Comparison of ENCODE assay signal across 12 cellular contexts in genomic region chr19:34469026-34469425, GRCh38. TPM values are rescaled to one million over a fixed set of nuclear protein-coding genes. Genes with fewer than 3 reads are reported as not detected.
DNase-seq lines count a peak whose midpoint lies in the region; ATAC-seq, FAIRE-seq and TF ChIP-seq lines count a peak whose summit lies in the region.
"Not testable (repeated sequence)": the region's sequence is repeated elsewhere in the genome, so short reads cannot be mapped to it uniquely, and the experiment has no call there.
"Had no signal": no experiment of that assay in that cellular context is flagged by ENCODE, and none has a peak within 500 bp of the region (broad histone marks: within the 10 kb centered on the region; RNA-seq: fewer than 3 reads in every experiment).

No MANE protein-coding gene starts in this region.

- CTCF ChIA-PET in A549 (lab: Yijun Ruan, JAX) (interaction anchor here (1.2 kb wide), 1 partner anchor 38 kb away, joined by 3 read pairs; no protein-coding TSS in a partner anchor), HEK293 (lab: Yijun Ruan, JAX) (interaction anchor here (0.6 to 1.5 kb wide), 3 partner anchors 9 to 79 kb away, joined by 3 to 4 read pairs (median 3); no protein-coding TSS in a partner anchor), HepG2 (lab: Yijun Ruan, JAX; ENCODE audit: low intra/inter-chr PET ratio, low total read pairs) (interaction anchor here (1.4 kb wide), 1 partner anchor 32 kb away, joined by 4 read pairs; no protein-coding TSS in a partner anchor)
- CTCF ChIA-PET in MCF 10A (lab: Yijun Ruan, JAX); endothelial cell of umbilical vein (lab: Charles Lee): not testable (repeated sequence)

- BruUV-seq in MCF 10A (replicated peaks; lab: Mats Ljungman, UMichigan); endothelial cell of umbilical vein (replicated peaks; lab: Mats Ljungman, UMichigan); HepG2 (replicated peaks; lab: Mats Ljungman, UMichigan): not testable (repeated sequence)

- not testable (repeated sequence) for ATAC-seq in A549; activated T-helper 17 cell treated with anti-CD3 and anti-CD28 coated beads, Interleukin-2, amount 50 U/mL, for 72 hours (replicated peaks); HepG2

- H3K9me3 Mint-ChIP-seq in activated T-helper 17 cell treated with anti-CD3 and anti-CD28 coated beads, Interleukin-2, amount 50 U/mL, for 72 hours; astrocyte (ENCODE audit: unreplicated experiment); MCF 10A (ENCODE audit: unreplicated experiment): not testable (repeated sequence)

- not testable (repeated sequence) for TF ChIP-seq EP300 in A549 (IDR thresholded peaks at IDR 0.05); HepG2 (IDR thresholded peaks at IDR 0.05; ENCODE audit: low read depth in 2 of 2, low read length in 2 of 2); HepG2 (CRISPR knock-in tag; IDR thresholded peaks at IDR 0.05; ENCODE audit: borderline replicate concordance)

- not testable (repeated sequence) for TF ChIP-seq POLR2A in A549 (IDR thresholded peaks at IDR 0.05; ENCODE audit: low read length); endothelial cell of umbilical vein (IDR thresholded peaks at IDR 0.05; ENCODE audit: low read depth, low read length); HepG2 (IDR thresholded peaks at IDR 0.05; ENCODE audit: insufficient read depth in 1 of 2, low read depth in 2 of 2, low read length in 2 of 2)

- H3K27ac Mint-ChIP-seq in activated T-helper 17 cell treated with anti-CD3 and anti-CD28 coated beads, Interleukin-2, amount 50 U/mL, for 72 hours: peak overlapping the region; percentile 53
- H3K27ac Mint-ChIP-seq in astrocyte (ENCODE audit: unreplicated experiment): not testable (repeated sequence)
- H3K27ac Mint-ChIP-seq in MCF 10A (ENCODE audit: low read depth, unreplicated experiment): peak overlapping the region; percentile 49

- H3K79me2 ChIP-seq in astrocyte (ENCODE audit: insufficient read depth, low read length); endothelial cell of umbilical vein (ENCODE audit: control insufficient read depth, insufficient read depth, low read length); HepG2 (ENCODE audit: insufficient read depth, low read length): not testable (repeated sequence)

- not testable (repeated sequence) for H3K9me3 ChIP-seq in A549; HEK293 (ENCODE audit: control insufficient read depth, insufficient read depth, low read depth, low read length); astrocyte (ENCODE audit: insufficient read depth, low read depth, low read length); endothelial cell of umbilical vein (replicated peaks; ENCODE audit: control insufficient read depth, insufficient read depth, low read length); left ventricle myocardium inferior (replicated peaks); HepG2 (ENCODE audit: low read length)

- not testable (repeated sequence) for H3K27me3 Mint-ChIP-seq in activated T-helper 17 cell treated with anti-CD3 and anti-CD28 coated beads, Interleukin-2, amount 50 U/mL, for 72 hours; astrocyte (ENCODE audit: low read depth, unreplicated experiment); MCF 10A (ENCODE audit: insufficient read depth, unreplicated experiment)

- DNase-seq in A549 (ENCODE audit: low read depth in 1 of 2, low spot score in 1 of 2); astrocyte (ENCODE audit: low read depth); MCF 10A (ENCODE audit: unreplicated experiment); endothelial cell of umbilical vein (ENCODE audit: low read depth, low spot score); left ventricle myocardium inferior; HepG2 (ENCODE audit: low spot score): not testable (repeated sequence)

- not testable (repeated sequence) for H2AFZ ChIP-seq in astrocyte (ENCODE audit: low read depth, low read length); endothelial cell of umbilical vein (ENCODE audit: low read depth, low read length); HepG2 (ENCODE audit: low read length)

- in situ Hi-C loops in HepG2 (cut with HindIII; ENCODE audit: extremely low pct_ligation_motif_present, low pct_unique_long_range_greater_than_20kb): not testable (repeated sequence)

- not testable (repeated sequence) for H3K4me3 ChIP-seq in A549; HEK293 (ENCODE audit: low read depth, low read length); astrocyte (ENCODE audit: insufficient read depth, low read depth, low read length); endothelial cell of umbilical vein (replicated peaks in 1 of 3; ENCODE audit: insufficient read depth in 1 of 3, low read depth in 1 of 3, low read length in 3 of 3); left ventricle myocardium inferior; HepG2 (replicated peaks in 1 of 3; ENCODE audit: insufficient read depth in 1 of 3, low read depth in 2 of 3, low read length in 3 of 3)

- POLR2A ChIA-PET in A549 (lab: Yijun Ruan, JAX); HEK293 (lab: Yijun Ruan, JAX); MCF 10A (lab: Yijun Ruan, JAX); endothelial cell of umbilical vein (lab: Charles Lee); HepG2 (lab: Yijun Ruan, JAX): not testable (repeated sequence)

- not testable (repeated sequence) for H3K9ac ChIP-seq in astrocyte (ENCODE audit: low read length); endothelial cell of umbilical vein (replicated peaks; ENCODE audit: extremely low read depth, insufficient read depth, low read length); HepG2 (ENCODE audit: insufficient read depth, low read depth, low read length)

- not testable (repeated sequence) for H3K27ac ChIP-seq in A549; HEK293 (ENCODE audit: extremely low read depth, low read depth, low read length); astrocyte (ENCODE audit: low read depth, low read length); endothelial cell of umbilical vein (ENCODE audit: insufficient read depth, low read depth, low read length); HepG2 (ENCODE audit: extremely low read length, insufficient read depth, low read length)
- H3K27ac ChIP-seq in left ventricle myocardium inferior (replicated peaks): peak overlapping the region; percentile 6

- not testable (repeated sequence) for H3K27me3 ChIP-seq in astrocyte (ENCODE audit: insufficient read depth, low read length); endothelial cell of umbilical vein (ENCODE audit: control insufficient read depth in 2 of 2, insufficient read depth in 2 of 2, low read length in 2 of 2); left ventricle myocardium inferior (ENCODE audit: low read depth); HepG2 (ENCODE audit: control insufficient read depth in 1 of 2, insufficient read depth in 2 of 2, low read length in 2 of 2)

- H3K4me3 Mint-ChIP-seq in activated T-helper 17 cell treated with anti-CD3 and anti-CD28 coated beads, Interleukin-2, amount 50 U/mL, for 72 hours; astrocyte (ENCODE audit: unreplicated experiment); MCF 10A (ENCODE audit: unreplicated experiment): not testable (repeated sequence)

- peaks cover 31% of the 10 kb centered on the region for H4K20me1 ChIP-seq in astrocyte (ENCODE audit: insufficient read depth, low read length)
- H4K20me1 ChIP-seq in endothelial cell of umbilical vein (replicated peaks; ENCODE audit: control insufficient read depth, extremely low read depth, insufficient read depth, low read length); HepG2 (ENCODE audit: insufficient read depth, low read length): not testable (repeated sequence)

- intact Hi-C loops in MCF 10A (cut with micrococcal nuclease); endothelial cell of umbilical vein (cut with micrococcal nuclease); left ventricle myocardium inferior (cut with micrococcal nuclease); HepG2 (cut with micrococcal nuclease; ENCODE audit: unreplicated experiment): not testable (repeated sequence)

- H3K4me1 Mint-ChIP-seq in activated T-helper 17 cell treated with anti-CD3 and anti-CD28 coated beads, Interleukin-2, amount 50 U/mL, for 72 hours; astrocyte (ENCODE audit: low read depth, unreplicated experiment); MCF 10A (ENCODE audit: insufficient read depth, unreplicated experiment): not testable (repeated sequence)

- dilution Hi-C loops in endothelial cell of umbilical vein (cut with MboI; ENCODE audit: extremely low pct_ligation_motif_present, low sequenced_read_pairs): not testable (repeated sequence)

- not testable (repeated sequence) for FAIRE-seq in A549 (lab: Jason Lieb, UNC); HepG2 (lab: Jason Lieb, UNC)
- FAIRE-seq in astrocyte (lab: Jason Lieb, UNC) (peak; percentile 5), endothelial cell of umbilical vein (lab: Jason Lieb, UNC) (peak; percentile 15)

- H3K36me3 Mint-ChIP-seq in activated T-helper 17 cell treated with anti-CD3 and anti-CD28 coated beads, Interleukin-2, amount 50 U/mL, for 72 hours (ENCODE audit: low read depth): peaks cover 98% of the 10 kb centered on the region
- H3K36me3 Mint-ChIP-seq in astrocyte (ENCODE audit: low read depth, unreplicated experiment) (peaks cover 12% of the 10 kb centered on the region), MCF 10A (ENCODE audit: insufficient read depth, unreplicated experiment) (peaks cover 95% of the 10 kb centered on the region)

- peaks cover 100% of the 10 kb centered on the region in 2 experiments for H3K36me3 ChIP-seq in HEK293 (ENCODE audit: control insufficient read depth in 2 of 2, insufficient read depth in 1 of 2, low read length in 2 of 2)
- H3K36me3 ChIP-seq in astrocyte (ENCODE audit: insufficient read depth, low read length): peaks cover 35% of the 10 kb centered on the region
- H3K36me3 ChIP-seq in endothelial cell of umbilical vein (ENCODE audit: control insufficient read depth in 2 of 2, extremely low read depth in 1 of 2, insufficient read depth in 2 of 2, low read length in 2 of 2): peaks cover 24 to 29% of the 10 kb centered on the region in 2 experiments
- peaks cover 89% of the 10 kb centered on the region for H3K36me3 ChIP-seq in left ventricle myocardium inferior
- peaks cover 15 to 73% of the 10 kb centered on the region in 2 experiments for H3K36me3 ChIP-seq in HepG2 (replicated peaks in 1 of 2; ENCODE audit: control insufficient read depth in 1 of 2, insufficient read depth in 2 of 2, low read length in 2 of 2)

- TF ChIP-seq RAD21 in A549 (conservative IDR thresholded peaks at IDR 0.05 in 1 of 2, IDR thresholded peaks at IDR 0.05 in 1 of 2); HepG2 (CRISPR knock-in tag; IDR thresholded peaks at IDR 0.05): not testable (repeated sequence)

- 93% methylated on average over 5 of the region's 5 CpGs for WGBS in A549 (ENCODE audit: missing lambda C conversion rate)
- WGBS in HepG2 (ENCODE audit: low lambda C conversion rate): 94% methylated on average over 5 of the region's 5 CpGs

- not testable (repeated sequence) for H3K4me1 ChIP-seq in A549; HEK293 (ENCODE audit: control insufficient read depth, insufficient read depth, low read length); astrocyte (ENCODE audit: insufficient read depth, low read length); endothelial cell of umbilical vein (ENCODE audit: control insufficient read depth, extremely low read depth, insufficient read depth, low read length)
- H3K4me1 ChIP-seq in left ventricle myocardium inferior (peaks cover 17% of the 10 kb centered on the region), HepG2 (ENCODE audit: insufficient read depth, low read length) (peaks cover 11% of the 10 kb centered on the region)

- H3K9me1 ChIP-seq in endothelial cell of umbilical vein (replicated peaks; ENCODE audit: control insufficient read depth, extremely low read depth, insufficient read depth, low read length): not testable (repeated sequence)

- not testable (repeated sequence) for H3K4me2 ChIP-seq in A549; astrocyte (ENCODE audit: low read length); endothelial cell of umbilical vein (ENCODE audit: insufficient read depth, low read length); HepG2 (ENCODE audit: low read depth, low read length)

- TF ChIP-seq CTCF in A549 (IDR thresholded peaks at IDR 0.05); HEK293 (tag by site-specific recombination; IDR thresholded peaks at IDR 0.05); astrocyte (IDR thresholded peaks at IDR 0.05; ENCODE audit: insufficient read depth, low read depth, low read length); MCF 10A (IDR thresholded peaks at IDR 0.05; ENCODE audit: unreplicated experiment); endothelial cell of umbilical vein (IDR thresholded peaks at IDR 0.05; ENCODE audit: extremely low read depth in 1 of 2, insufficient read depth in 1 of 2, low read depth in 1 of 2, low read length in 2 of 2); left ventricle myocardium inferior (IDR thresholded peaks at IDR 0.05; ENCODE audit: borderline replicate concordance); HepG2 (CRISPR knock-in tag; IDR thresholded peaks at IDR 0.05): not testable (repeated sequence)

RNA-seq across cellular contexts. Expression of gene WTIP, which starts 12.5 kb away (rescaled TPM):
- polyA plus RNA-seq in A549 (2011; rRNA removed) (18.8 and 22.0 TPM in 2 replicates), A549 (2017; fragmentation: RNase III; extraction: RNeasy Plus Mini Kit Qiagen cat#74134 plus additional on column Dnase treatment) (18.8 to 21.2 TPM (median 21.2 TPM) in 3 replicates), endothelial cell of umbilical vein (18.0 and 22.4 TPM in 2 replicates), HepG2 (2011; rRNA removed) (18.1 and 20.9 TPM in 2 replicates)
- 24.6 and 37.8 TPM in 2 replicates for polyA plus RNA-seq in A549 (2012; cell fraction: cytosol; rRNA removed)
- 31.1 and 32.6 TPM in 2 replicates for polyA plus RNA-seq in A549 (2012; cell fraction: nucleus; rRNA removed)
- polyA minus RNA-seq in A549 (2011; rRNA and poly(A)+ RNA removed): 54.4 and 58.2 TPM in 2 replicates
- total RNA-seq in activated T-helper 17 cell treated with anti-CD3 and anti-CD28 coated beads, Interleukin-2, amount 50 U/mL, for 72 hours: 1 to 10 TPM in 1 of 2 donors, under 1 TPM in 1; 0.82 to 1.9 TPM
- total RNA-seq in astrocyte (23.0 and 32.5 TPM in 2 replicates), MCF 10A (2022) (15.9 and 22.6 TPM in 2 replicates), endothelial cell of umbilical vein (25.7 and 26.9 TPM in 2 replicates), left ventricle myocardium inferior (19.5 TPM), HepG2 (2016; rRNA removed; fragmentation: Illumina TruSeq; extraction: Trizol) (9.0 and 15.0 TPM in 2 replicates)
- polyA plus RNA-seq in endothelial cell of umbilical vein (2011; cell fraction: cytosol; rRNA removed): 23.3 and 24.7 TPM in 2 replicates
- 21.4 and 26.1 TPM in 2 replicates for polyA plus RNA-seq in endothelial cell of umbilical vein (2011; cell fraction: nucleus; rRNA removed)
- 20.2 and 25.0 TPM in 2 replicates for polyA plus RNA-seq in endothelial cell of umbilical vein (2012)
- polyA minus RNA-seq in endothelial cell of umbilical vein: 40.8 and 49.6 TPM in 2 replicates
- polyA minus RNA-seq in endothelial cell of umbilical vein (2011; cell fraction: cytosol; rRNA and poly(A)+ RNA removed): 0.51 TPM
- 14.7 and 17.6 TPM in 2 replicates for polyA minus RNA-seq in endothelial cell of umbilical vein (2011; cell fraction: nucleus; rRNA and poly(A)+ RNA removed)
- total RNA-seq in HepG2 (2016; cell fraction: cytosol; rRNA removed; fragmentation: Illumina TruSeq; extraction: Trizol; ENCODE audit: low read depth): 12.3 and 12.5 TPM in 2 replicates
- total RNA-seq in HepG2 (2016; cell fraction: insoluble cytoplasmic fraction; rRNA removed; fragmentation: Illumina TruSeq; extraction: Trizol): 7.6 and 12.6 TPM in 2 replicates
- total RNA-seq in HepG2 (2016; cell fraction: membrane; rRNA removed; fragmentation: Illumina TruSeq; extraction: Trizol): 23.0 and 32.2 TPM in 2 replicates
- total RNA-seq in HepG2 (2016; cell fraction: nucleus; rRNA removed; fragmentation: Illumina TruSeq; extraction: Trizol): 6.1 and 7.1 TPM in 2 replicates
- polyA plus RNA-seq in HepG2 (2011; cell fraction: cytosol; rRNA removed): 13.7 and 18.9 TPM in 2 replicates
- polyA plus RNA-seq in HepG2 (2011; cell fraction: nucleus; rRNA removed): 11.0 and 12.4 TPM in 2 replicates
- 6.7 and 12.4 TPM in 2 replicates for polyA plus RNA-seq in HepG2 (2012)
- polyA plus RNA-seq in HepG2 (2016; cell fraction: cytosol; fragmentation: Illumina TruSeq; extraction: Trizol; ENCODE audit: low read depth): 9.0 and 11.1 TPM in 2 replicates
- 7.0 and 8.8 TPM in 2 replicates for polyA plus RNA-seq in HepG2 (2016; cell fraction: insoluble cytoplasmic fraction; fragmentation: Illumina TruSeq; extraction: Trizol; ENCODE audit: low read depth)
- 18.0 and 20.4 TPM in 2 replicates for polyA plus RNA-seq in HepG2 (2016; cell fraction: membrane; fragmentation: Illumina TruSeq; extraction: Trizol; ENCODE audit: low read depth)
- 7.5 and 9.5 TPM in 2 replicates for polyA plus RNA-seq in HepG2 (2016; cell fraction: nucleus; fragmentation: Illumina TruSeq; extraction: Trizol; ENCODE audit: insufficient read depth, low read depth)
- 3.6 and 41.2 TPM in 2 replicates for polyA minus RNA-seq in HepG2 (2011; rRNA and poly(A)+ RNA removed; ENCODE audit: low replicate concordance)
- polyA minus RNA-seq in HepG2 (2011; cell fraction: cytosol; rRNA and poly(A)+ RNA removed): 11.4 and 11.8 TPM in 2 replicates
- 2.4 and 5.6 TPM in 2 replicates for polyA minus RNA-seq in HepG2 (2011; cell fraction: nucleus; rRNA and poly(A)+ RNA removed)
- polyA plus RNA-seq: CD14-positive monocyte; CD4-positive, alpha-beta memory T cell; CD4-positive, CD25-positive, alpha-beta regulatory T cell; CD8-positive, alpha-beta memory T cell had no signal

RNA-seq across cellular contexts. Expression of gene UBA2, which starts 40.8 kb away (rescaled TPM):
- 504 and 514 TPM in 2 replicates for polyA plus RNA-seq in A549 (2011; rRNA removed)
- 169 TPM in 2 replicates for polyA plus RNA-seq in A549 (2012; cell fraction: cytosol; rRNA removed)
- polyA plus RNA-seq in A549 (2012; cell fraction: nucleus; rRNA removed): 53.4 and 73.7 TPM in 2 replicates
- polyA plus RNA-seq in A549 (2017; fragmentation: RNase III; extraction: RNeasy Plus Mini Kit Qiagen cat#74134 plus additional on column Dnase treatment): 217 to 255 TPM (median 224 TPM) in 3 replicates
- 255 and 318 TPM in 2 replicates for polyA minus RNA-seq in A549 (2011; rRNA and poly(A)+ RNA removed)
- total RNA-seq in activated T-helper 17 cell treated with anti-CD3 and anti-CD28 coated beads, Interleukin-2, amount 50 U/mL, for 72 hours: 100 to 1,000 TPM; 125 to 159 TPM
- total RNA-seq in astrocyte: 84.5 and 87.0 TPM in 2 replicates
- 118 and 126 TPM in 2 replicates for total RNA-seq in MCF 10A (2022)
- total RNA-seq in endothelial cell of umbilical vein: 89.2 and 91.9 TPM in 2 replicates
- 52.0 and 55.0 TPM in 2 replicates for polyA plus RNA-seq in endothelial cell of umbilical vein
- 75.2 and 99.6 TPM in 2 replicates for polyA plus RNA-seq in endothelial cell of umbilical vein (2011; cell fraction: cytosol; rRNA removed)
- 64.5 and 65.2 TPM in 2 replicates for polyA plus RNA-seq in endothelial cell of umbilical vein (2011; cell fraction: nucleus; rRNA removed)
- 102 and 120 TPM in 2 replicates for polyA plus RNA-seq in endothelial cell of umbilical vein (2012)
- polyA minus RNA-seq in endothelial cell of umbilical vein: 159 and 176 TPM in 2 replicates
- 80.3 TPM for polyA minus RNA-seq in endothelial cell of umbilical vein (2011; cell fraction: cytosol; rRNA and poly(A)+ RNA removed)
- polyA minus RNA-seq in endothelial cell of umbilical vein (2011; cell fraction: nucleus; rRNA and poly(A)+ RNA removed): 38.4 and 54.0 TPM in 2 replicates
- total RNA-seq in left ventricle myocardium inferior: 44.0 TPM
- total RNA-seq in HepG2 (2016; rRNA removed; fragmentation: Illumina TruSeq; extraction: Trizol): 222 and 327 TPM in 2 replicates
- 111 and 132 TPM in 2 replicates for total RNA-seq in HepG2 (2016; cell fraction: cytosol; rRNA removed; fragmentation: Illumina TruSeq; extraction: Trizol; ENCODE audit: low read depth)
- total RNA-seq in HepG2 (2016; cell fraction: insoluble cytoplasmic fraction; rRNA removed; fragmentation: Illumina TruSeq; extraction: Trizol): 217 and 335 TPM in 2 replicates
- 253 and 274 TPM in 2 replicates for total RNA-seq in HepG2 (2016; cell fraction: membrane; rRNA removed; fragmentation: Illumina TruSeq; extraction: Trizol)
- 84.0 and 88.3 TPM in 2 replicates for total RNA-seq in HepG2 (2016; cell fraction: nucleus; rRNA removed; fragmentation: Illumina TruSeq; extraction: Trizol)
- polyA plus RNA-seq in HepG2 (2011; rRNA removed): 117 and 172 TPM in 2 replicates
- 89.3 and 104 TPM in 2 replicates for polyA plus RNA-seq in HepG2 (2011; cell fraction: cytosol; rRNA removed)
- polyA plus RNA-seq in HepG2 (2011; cell fraction: nucleus; rRNA removed): 43.7 and 47.8 TPM in 2 replicates
- 112 and 146 TPM in 2 replicates for polyA plus RNA-seq in HepG2 (2012)
- 64.4 and 67.9 TPM in 2 replicates for polyA plus RNA-seq in HepG2 (2016; cell fraction: cytosol; fragmentation: Illumina TruSeq; extraction: Trizol; ENCODE audit: low read depth)
- 228 and 233 TPM in 2 replicates for polyA plus RNA-seq in HepG2 (2016; cell fraction: insoluble cytoplasmic fraction; fragmentation: Illumina TruSeq; extraction: Trizol; ENCODE audit: low read depth)
- polyA plus RNA-seq in HepG2 (2016; cell fraction: membrane; fragmentation: Illumina TruSeq; extraction: Trizol; ENCODE audit: low read depth): 113 and 131 TPM in 2 replicates
- 93.7 and 95.4 TPM in 2 replicates for polyA plus RNA-seq in HepG2 (2016; cell fraction: nucleus; fragmentation: Illumina TruSeq; extraction: Trizol; ENCODE audit: insufficient read depth, low read depth)
- polyA minus RNA-seq in HepG2 (2011; rRNA and poly(A)+ RNA removed; ENCODE audit: low replicate concordance): 113 and 118 TPM in 2 replicates
- 132 and 194 TPM in 2 replicates for polyA minus RNA-seq in HepG2 (2011; cell fraction: cytosol; rRNA and poly(A)+ RNA removed)
- 68.1 and 99.3 TPM in 2 replicates for polyA minus RNA-seq in HepG2 (2011; cell fraction: nucleus; rRNA and poly(A)+ RNA removed)
